1 cellular context compared by ENCODE assay signal in the genomic region with DNA sequence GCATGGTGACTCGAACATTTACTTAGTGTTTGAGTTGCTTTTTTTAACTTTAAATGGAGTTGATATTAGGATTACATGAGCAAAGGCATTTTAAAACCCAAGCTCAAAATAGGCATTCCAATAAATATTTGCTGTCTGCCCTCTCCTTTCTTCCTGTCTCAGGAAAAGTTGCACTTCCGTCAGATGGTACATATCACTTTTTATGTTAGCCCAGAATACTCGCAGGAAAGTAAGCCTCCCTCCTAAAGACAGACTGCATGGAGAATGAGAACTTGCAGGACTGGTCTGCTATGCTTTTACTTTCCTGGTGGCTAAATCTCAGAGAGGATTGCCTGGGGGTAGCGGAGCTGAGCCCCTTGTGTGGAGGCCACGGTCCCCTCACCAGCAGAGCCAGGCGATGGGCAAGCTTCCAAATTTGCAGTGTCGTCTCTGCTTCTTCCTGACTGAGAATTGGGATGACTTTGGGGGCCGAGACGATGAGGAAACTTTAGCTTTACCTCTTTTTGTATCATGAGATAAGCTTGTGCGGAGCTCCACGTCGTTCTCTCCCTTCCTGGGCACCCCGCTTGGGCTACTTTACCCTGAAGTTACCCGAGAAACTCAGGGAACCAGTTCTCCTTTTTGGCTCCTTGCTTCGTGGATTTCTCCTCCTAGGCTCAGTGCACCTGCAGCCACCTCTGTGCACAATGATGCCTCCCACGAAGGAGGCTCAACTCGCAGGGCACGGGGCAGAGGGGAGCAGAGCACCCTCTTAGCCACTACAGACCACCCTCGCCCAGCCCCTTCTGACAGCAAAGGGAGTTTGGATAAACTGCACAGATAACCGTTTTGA.
TF ChIP-seq lines count a peak whose summit lies in the region.

No MANE protein-coding gene starts in this region.

TF ChIP-seq in IMR-90, 13 proteins besides CTCF, POLR2A, EP300 and RAD21 (continued from another document):
- TF ChIP-seq ELK1 (IDR thresholded peaks at IDR 0.05; ENCODE audit: borderline replicate concordance, low read depth, low read length) (no peak), CEBPB (IDR thresholded peaks at IDR 0.05; ENCODE audit: low read depth, low read length) (no peak), RCOR1 (IDR thresholded peaks at IDR 0.05; ENCODE audit: insufficient replicate concordance, low read length) (no peak), MAFK (IDR thresholded peaks at IDR 0.05; ENCODE audit: low read depth, low read length) (no peak), MXI1 (IDR thresholded peaks at IDR 0.05; ENCODE audit: borderline replicate concordance, low read depth, low read length) (no peak), FOS (IDR thresholded peaks at IDR 0.05; ENCODE audit: low read depth, low read length) (no peak)
